In genomic region chr6:100455230-100456124, GRCh38 we compare ENCODE assay signal across 14 cellular contexts. TPM values are rescaled to one million over a fixed set of nuclear protein-coding genes. Genes with fewer than 3 reads are reported as not detected.
DNase-seq lines count a peak whose midpoint lies in the region; ATAC-seq, FAIRE-seq and TF ChIP-seq lines count a peak whose summit lies in the region.
"Had no signal": no experiment of that assay in that cellular context is flagged by ENCODE, and none has a peak within 500 bp of the region (broad histone marks: within the 10 kb centered on the region; RNA-seq: fewer than 3 reads in every experiment).

No MANE protein-coding gene starts in this region.

- no peaks in the 10 kb centered on the region; the same call in 1 of the 2 replicates for H3K4me1 ChIP-seq in iPS-20b (ENCODE audit: insufficient read depth, low read length)
- H3K4me1 ChIP-seq: BLaER1 treated with 17β-estradiol and CSF1 and Interleukin-3, amounts not matched to agents 10 nM and 100 nM had no signal

- H3K4me3 Mint-ChIP-seq in activated naive CD8-positive, alpha-beta T cell = no peak overlapping the region
- H3K4me3 Mint-ChIP-seq in activated naive CD8-positive, alpha-beta T cell treated with anti-CD3 and anti-CD28 coated beads, Interleukin-2, amount 50 U/mL, for 24 hours = no peak overlapping the region
- H3K4me3 Mint-ChIP-seq in type B pancreatic cell = peak overlapping the region; percentile 81

- no peak for TF ChIP-seq CTCF in type B pancreatic cell (conservative IDR thresholded peaks at IDR 0.05)
- no peak for TF ChIP-seq CTCF in D721Med (IDR thresholded peaks at IDR 0.05; ENCODE audit: insufficient read depth, missing control alignments)

- ATAC-seq in activated naive CD8-positive, alpha-beta T cell treated with anti-CD3 and anti-CD28 coated beads, Interleukin-2, amount 50 U/mL, for 24 hours = no peak
- ATAC-seq in GM18520 (IDR thresholded peaks at IDR 0.05; ENCODE audit: unreplicated experiment) = no peak

- H3K4me3 ChIP-seq in iPS-20b (ENCODE audit: low read length) = peak overlapping the region; percentile 49

- H3K27me3 ChIP-seq in iPS-20b (ENCODE audit: insufficient read depth, low read length) = peaks cover 100% of the 10 kb centered on the region

- no peak for DNase-seq in activated naive CD8-positive, alpha-beta T cell treated with anti-CD3 and anti-CD28 coated beads, Interleukin-2, amount 50 U/mL, for 24 hours
- DNase-seq in LoVo (ENCODE audit: low spot score) (peak; percentile 23), type B pancreatic cell (ENCODE audit: extremely low spot score, unreplicated experiment) (no peak), inferior parietal cortex (ENCODE audit: extremely low spot score) (no peak), D721Med (ENCODE audit: insufficient read length, low spot score) (no peak)
- DNase-seq: Karpas-422, kidney glomerular epithelial cell, NCI-H526 treated with DMSO at 0.1 percent for 48 hours had no signal

- H3K36me3 ChIP-seq in iPS-20b (ENCODE audit: insufficient read depth, low read depth, low read length) = no peaks in the 10 kb centered on the region

- peak overlapping the region; percentile 75 for H3K27ac Mint-ChIP-seq in activated naive CD8-positive, alpha-beta T cell
- H3K27ac Mint-ChIP-seq in activated naive CD8-positive, alpha-beta T cell treated with anti-CD3 and anti-CD28 coated beads, Interleukin-2, amount 50 U/mL, for 24 hours = no peak overlapping the region
- peak overlapping the region; percentile 80 for H3K27ac Mint-ChIP-seq in type B pancreatic cell

- H3K9ac ChIP-seq in iPS-20b (ENCODE audit: low read depth, low read length) = no peak overlapping the region
- H3K9ac ChIP-seq: BLaER1 treated with 17β-estradiol and CSF1 and Interleukin-3, amounts not matched to agents 10 nM and 100 nM had no signal

- H3K36me3 Mint-ChIP-seq in activated naive CD8-positive, alpha-beta T cell = peaks cover 9% of the 10 kb centered on the region
- peaks cover 12% of the 10 kb centered on the region for H3K36me3 Mint-ChIP-seq in activated naive CD8-positive, alpha-beta T cell treated with anti-CD3 and anti-CD28 coated beads, Interleukin-2, amount 50 U/mL, for 24 hours (ENCODE audit: low read depth)
- H3K36me3 Mint-ChIP-seq in type B pancreatic cell = no peaks in the 10 kb centered on the region

- no peaks in the 10 kb centered on the region for H3K4me1 Mint-ChIP-seq in activated naive CD8-positive, alpha-beta T cell (ENCODE audit: low read depth)
- peaks cover 3% of the 10 kb centered on the region for H3K4me1 Mint-ChIP-seq in activated naive CD8-positive, alpha-beta T cell treated with anti-CD3 and anti-CD28 coated beads, Interleukin-2, amount 50 U/mL, for 24 hours
- H3K4me1 Mint-ChIP-seq in type B pancreatic cell (ENCODE audit: unreplicated experiment) = peaks cover 13% of the 10 kb centered on the region

- H3K9me3 ChIP-seq in iPS-20b (ENCODE audit: insufficient read depth, low read depth, low read length) = no peaks in the 10 kb centered on the region; the same call in 1 of the 2 replicates

- no peak overlapping the region for H3K27ac ChIP-seq in iPS-20b (ENCODE audit: low read length)
- H3K27ac ChIP-seq: BLaER1 treated with 17β-estradiol and CSF1 and Interleukin-3, amounts not matched to agents 10 nM and 100 nM had no signal

- H3K9me3 Mint-ChIP-seq in activated naive CD8-positive, alpha-beta T cell (ENCODE audit: low read depth) = no peaks in the 10 kb centered on the region
- peaks cover 27% of the 10 kb centered on the region for H3K9me3 Mint-ChIP-seq in activated naive CD8-positive, alpha-beta T cell treated with anti-CD3 and anti-CD28 coated beads, Interleukin-2, amount 50 U/mL, for 24 hours
- no peaks in the 10 kb centered on the region for H3K9me3 Mint-ChIP-seq in type B pancreatic cell

- H3K27me3 Mint-ChIP-seq in activated naive CD8-positive, alpha-beta T cell = peaks cover 47% of the 10 kb centered on the region
- H3K27me3 Mint-ChIP-seq in activated naive CD8-positive, alpha-beta T cell treated with anti-CD3 and anti-CD28 coated beads, Interleukin-2, amount 50 U/mL, for 24 hours = peaks cover 62% of the 10 kb centered on the region
- no peaks in the 10 kb centered on the region for H3K27me3 Mint-ChIP-seq in type B pancreatic cell

- FAIRE-seq in D721Med (lab: Jason Lieb, UNC) = no peak

RNA-seq across cellular contexts. Expression of gene SIM1, which starts 9.2 kb away (rescaled TPM):
- total RNA-seq in type B pancreatic cell (ENCODE audit: low replicate concordance) = 6.3 and 7.1 TPM in 2 replicates
- total RNA-seq: activated CD8-positive, alpha-beta memory T cell treated with anti-CD3 and anti-CD28 coated beads for 36 hours; SK-MEL-5 had no signal
